Comparison of ENCODE assay signal across 12 cellular contexts in genomic region chr11:100525635-100526034, GRCh38.
DNase-seq lines count a peak whose midpoint lies in the region; ATAC-seq and TF ChIP-seq lines count a peak whose summit lies in the region.
"Had no signal": no experiment of that assay in that cellular context is flagged by ENCODE, and none has a peak within 500 bp of the region (broad histone marks: within the 10 kb centered on the region; RNA-seq: fewer than 3 reads in every experiment).

No MANE protein-coding gene starts in this region.

- POLR2A ChIA-PET in MCF 10A (lab: Yijun Ruan, JAX), result interaction anchor here (0.7 kb wide), 1 partner anchor 20 kb away, joined by 4 read pairs; no protein-coding TSS in a partner anchor

- no peak overlapping the region for H3K4me3 ChIP-seq in breast epithelium
- no peak overlapping the region for H3K4me3 ChIP-seq in NB4 (ENCODE audit: low read depth, low read length)
- no peak overlapping the region for H3K4me3 ChIP-seq in gastrocnemius medialis
- H3K4me3 ChIP-seq: coronary artery, K562, upper lobe of right lung had no signal

- H3K36me3 Mint-ChIP-seq in MCF 10A (ENCODE audit: insufficient read depth, unreplicated experiment) (no peaks in the 10 kb centered on the region), endothelial cell (ENCODE audit: low read depth, unreplicated experiment) (no peaks in the 10 kb centered on the region)
- H3K36me3 Mint-ChIP-seq: activated naive CD8-positive, alpha-beta T cell had no signal

- H3K4me3 Mint-ChIP-seq in MCF 10A (ENCODE audit: unreplicated experiment) (no peak overlapping the region), endothelial cell (ENCODE audit: unreplicated experiment) (no peak overlapping the region)
- H3K4me3 Mint-ChIP-seq: activated naive CD8-positive, alpha-beta T cell had no signal

- peaks cover 13% of the 10 kb centered on the region for H3K9me3 Mint-ChIP-seq in MCF 10A (ENCODE audit: unreplicated experiment)
- H3K9me3 Mint-ChIP-seq in endothelial cell (ENCODE audit: unreplicated experiment), result no peaks in the 10 kb centered on the region

- TF ChIP-seq POLR2A in breast epithelium (IDR thresholded peaks at IDR 0.05) (no peak), NB4 (IDR thresholded peaks at IDR 0.05; ENCODE audit: extremely low read depth, insufficient read length) (no peak), gastrocnemius medialis (IDR thresholded peaks at IDR 0.05) (no peak)

- DNase-seq in MCF 10A (ENCODE audit: unreplicated experiment) (peak; percentile 43), breast epithelium (ENCODE audit: low spot score in 2 of 2) (no peak), NB4 (ENCODE audit: low read depth) (peak; percentile 22), endothelial cell (ENCODE audit: low spot score) (peak; percentile 9), RPMI8226 (no peak), NOMO-1 treated with dmso at 0.1 percent for 144 hours (lab: John Stamatoyannopoulos, UW; ENCODE audit: unreplicated experiment) (no peak), hippocampal formation (lab: John Stamatoyannopoulos, UW) (no peak), gastrocnemius medialis (no peak)
- DNase-seq: upper lobe of right lung had no signal

- no peak for ATAC-seq in gastrocnemius medialis
- ATAC-seq: K562, upper lobe of right lung had no signal

- H3K27ac Mint-ChIP-seq in MCF 10A (ENCODE audit: low read depth, unreplicated experiment) (no peak overlapping the region), endothelial cell (ENCODE audit: unreplicated experiment) (no peak overlapping the region)
- H3K27ac Mint-ChIP-seq: activated naive CD8-positive, alpha-beta T cell had no signal

- in situ Hi-C loops in gastrocnemius medialis (cut with MboI; ENCODE audit: low sequenced_read_pairs in 4 of 4), result no loop called here

- no peaks in the 10 kb centered on the region for H3K4me1 Mint-ChIP-seq in MCF 10A (ENCODE audit: insufficient read depth, unreplicated experiment)
- no peaks in the 10 kb centered on the region for H3K4me1 Mint-ChIP-seq in endothelial cell (ENCODE audit: unreplicated experiment)

- CTCF ChIA-PET in MCF 10A (lab: Yijun Ruan, JAX), result interaction anchor here (1.0 to 1.3 kb wide), 2 partner anchors 10 to 93 kb away, joined by 3 to 6 read pairs; no protein-coding TSS in a partner anchor

- TF ChIP-seq CTCF in MCF 10A (IDR thresholded peaks at IDR 0.05; ENCODE audit: unreplicated experiment) (no peak), breast epithelium (IDR thresholded peaks at IDR 0.05) (no peak), NB4 (IDR thresholded peaks at IDR 0.05; ENCODE audit: low read depth, low read length) (peak; percentile 44), endothelial cell (IDR thresholded peaks at IDR 0.05; ENCODE audit: unreplicated experiment) (peak; percentile 44), gastrocnemius medialis (IDR thresholded peaks at IDR 0.05 in 4 of 5, conservative IDR thresholded peaks at IDR 0.05 in 1 of 5) (no peak)

- H3K4me1 ChIP-seq in breast epithelium (no peaks in the 10 kb centered on the region), gastrocnemius medialis (no peaks in the 10 kb centered on the region)
- H3K4me1 ChIP-seq: upper lobe of right lung had no signal

- intact Hi-C loops in MCF 10A (cut with micrococcal nuclease) (no loop called here), breast epithelium (cut with DNase I; ENCODE audit: low total_unique reads) (no loop called here), gastrocnemius medialis (cut with DNase I; ENCODE audit: low total_unique reads) (no loop called here)

- H3K9me3 ChIP-seq in breast epithelium, result peaks cover 8 to 27% of the 10 kb centered on the region in 2 donors
- no peaks in the 10 kb centered on the region for H3K9me3 ChIP-seq in gastrocnemius medialis

- no peaks in the 10 kb centered on the region for H3K36me3 ChIP-seq in breast epithelium
- H3K36me3 ChIP-seq in gastrocnemius medialis, result no peaks in the 10 kb centered on the region
- H3K36me3 ChIP-seq: upper lobe of right lung had no signal

- no peak overlapping the region for H3K27ac ChIP-seq in breast epithelium
- H3K27ac ChIP-seq in gastrocnemius medialis, result no peak overlapping the region
- H3K27ac ChIP-seq: coronary artery, upper lobe of right lung had no signal

- no peaks in the 10 kb centered on the region for H3K27me3 ChIP-seq in breast epithelium
- no peaks in the 10 kb centered on the region for H3K27me3 ChIP-seq in gastrocnemius medialis
- H3K27me3 ChIP-seq: upper lobe of right lung had no signal

- H3K27me3 Mint-ChIP-seq in MCF 10A (ENCODE audit: insufficient read depth, unreplicated experiment), result no peaks in the 10 kb centered on the region
- H3K27me3 Mint-ChIP-seq in endothelial cell (ENCODE audit: unreplicated experiment), result no peaks in the 10 kb centered on the region
- H3K27me3 Mint-ChIP-seq: activated naive CD8-positive, alpha-beta T cell had no signal

- BruUV-seq in MCF 10A (replicated peaks; lab: Mats Ljungman, UMichigan), result no TSS peak

Comparison
In these comparisons a context has a peak if more than half of its experiments do, and no peak if none do; other contexts are left out.
1. DNase-seq: peak in MCF 10A (single experiment), NB4 (single experiment) and endothelial cell (single experiment); none in breast epithelium (0 of 2), RPMI8226 (single experiment), NOMO-1 treated with dmso at 0.1 percent for 144 hours (single experiment), hippocampal formation (0 of 2) and gastrocnemius medialis (0 of 2).
2. CTCF ChIP-seq: peak in NB4 (single experiment) and endothelial cell (single experiment); none in MCF 10A (single experiment), breast epithelium (0 of 3) and gastrocnemius medialis (0 of 5).